12 cellular contexts compared by ENCODE assay signal in genomic region chr10:122373108-122373507, GRCh38. TPM values are rescaled to one million over a fixed set of nuclear protein-coding genes. Genes with fewer than 3 reads are reported as not detected.
DNase-seq lines count a peak whose midpoint lies in the region; ATAC-seq and TF ChIP-seq lines count a peak whose summit lies in the region.
"Had no signal": no experiment of that assay in that cellular context is flagged by ENCODE, and none has a peak within 500 bp of the region (broad histone marks: within the 10 kb centered on the region; RNA-seq: fewer than 3 reads in every experiment).

No MANE protein-coding gene starts in this region.

- no peaks in the 10 kb centered on the region for H3K36me3 Mint-ChIP-seq in natural killer cell

- H3K36me3 ChIP-seq in right atrium auricular region = no peaks in the 10 kb centered on the region
- no peaks in the 10 kb centered on the region for H3K36me3 ChIP-seq in upper lobe of right lung
- H3K36me3 ChIP-seq: gastrocnemius medialis, WERI-Rb-1 had no signal

- intact Hi-C loops in cardiac septum (cut with DNase I) (no loop called here), natural killer cell (cut with micrococcal nuclease) (no loop called here), upper lobe of right lung (cut with DNase I) (no loop called here)

- peaks cover 0 to 44% of the 10 kb centered on the region in 2 donors for H3K4me1 ChIP-seq in right atrium auricular region
- peaks cover 6% of the 10 kb centered on the region for H3K4me1 ChIP-seq in upper lobe of right lung

- H3K27me3 Mint-ChIP-seq in natural killer cell (ENCODE audit: low read depth in 2 of 2) = peaks cover 14 to 17% of the 10 kb centered on the region in 2 donors

- no peaks in the 10 kb centered on the region for H3K9me3 ChIP-seq in right atrium auricular region
- no peaks in the 10 kb centered on the region for H3K9me3 ChIP-seq in upper lobe of right lung
- H3K9me3 ChIP-seq: gastrocnemius medialis had no signal

- ATAC-seq in natural killer cell = no peak
- no peak for ATAC-seq in upper lobe of right lung
- ATAC-seq in GM21825 (IDR thresholded peaks at IDR 0.05; ENCODE audit: unreplicated experiment) = no peak

- no peaks in the 10 kb centered on the region for H3K9me3 Mint-ChIP-seq in natural killer cell

- H3K27ac ChIP-seq in right atrium auricular region (peak overlapping the region; percentile 98 to 99), cingulate gyrus (ENCODE audit: low read depth, low read length) (peak overlapping the region; percentile 96), upper lobe of right lung (peak overlapping the region; percentile 80)
- H3K27ac ChIP-seq: WERI-Rb-1 had no signal

- TF ChIP-seq CTCF in right atrium auricular region (IDR thresholded peaks at IDR 0.05) (no peak), natural killer cell (IDR thresholded peaks at IDR 0.05) (no peak), upper lobe of right lung (IDR thresholded peaks at IDR 0.05) (no peak)

- peaks cover 27 to 33% of the 10 kb centered on the region in 2 donors for H3K4me1 Mint-ChIP-seq in natural killer cell

- DNase-seq in right atrium auricular region (ENCODE audit: low spot score) (no peak), cardiac septum (ENCODE audit: low spot score) (no peak), natural killer cell (no peak), upper lobe of right lung (no peak), cerebellum (ENCODE audit: low spot score) (no peak)
- DNase-seq in activated CD4-positive, alpha-beta T cell treated with anti-CD3 and anti-CD28 coated beads, Interleukin-2, amount 50 U/mL, for 1 hour = no peak
- DNase-seq: cortex of kidney, gastrocnemius medialis, RPMI8226, WERI-Rb-1 had no signal

- no peaks in the 10 kb centered on the region for H3K27me3 ChIP-seq in right atrium auricular region
- no peaks in the 10 kb centered on the region for H3K27me3 ChIP-seq in upper lobe of right lung
- H3K27me3 ChIP-seq: gastrocnemius medialis had no signal

- peak overlapping the region; percentile 91 for H3K4me3 Mint-ChIP-seq in natural killer cell

- H3K27ac Mint-ChIP-seq in natural killer cell = peak overlapping the region; percentile 87 to 98

- no peak overlapping the region for H3K4me3 ChIP-seq in right atrium auricular region
- H3K4me3 ChIP-seq in upper lobe of right lung = no peak overlapping the region

RNA-seq across cellular contexts. Expression of gene PLEKHA1, which starts 1.4 kb away (rescaled TPM):
- total RNA-seq in right atrium auricular region = 10 to 100 TPM; 28.9 to 31.6 TPM
- total RNA-seq in cardiac septum = 46.2 TPM
- total RNA-seq in natural killer cell = 10 to 100 TPM; 45.9 to 64.6 (median 56.1) TPM
- 59.9 TPM for total RNA-seq in upper lobe of right lung
- total RNA-seq in cerebellum = 34.0 TPM
